ENCODE assay signal across 36 cellular contexts in the genomic region with DNA sequence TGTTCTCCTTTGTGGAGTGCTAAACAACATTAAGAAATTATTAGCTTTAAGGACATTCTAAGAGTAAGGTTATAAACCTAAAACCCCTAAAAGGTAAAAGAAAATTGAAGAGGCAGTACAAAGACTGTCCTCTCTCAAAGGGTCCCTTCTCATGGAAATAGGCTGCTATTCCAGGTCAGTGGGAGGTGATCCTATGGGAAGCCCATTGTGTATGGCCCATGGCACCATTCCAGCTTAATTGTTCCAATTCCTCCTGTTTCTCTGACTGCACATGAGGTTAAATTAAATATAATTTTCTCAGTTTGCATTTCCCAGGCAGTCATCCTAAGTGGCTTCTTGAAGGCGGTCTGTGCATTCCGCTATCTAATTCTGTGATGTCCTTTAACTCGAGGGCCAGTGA. TPM values are rescaled to one million over a fixed set of nuclear protein-coding genes. Genes with fewer than 3 reads are reported as not detected.
"Had no signal": no experiment of that assay in that cellular context is flagged by ENCODE, and none has a peak within 500 bp of the region (broad histone marks: within the 10 kb centered on the region; RNA-seq: fewer than 3 reads in every experiment).

No MANE protein-coding gene starts in this region.

- H3K27me3 ChIP-seq: ascending aorta, cardiac muscle cell had no signal

- H3K4me1 Mint-ChIP-seq: activated B cell treated with CpG ODN at 0.5 μM for 24 hours; activated CD4-positive, alpha-beta T cell treated with anti-CD3 and anti-CD28 coated beads, Interleukin-2, amount 10 ng/mL, durations not matched to agents 24 days and 14 days; activated naive CD4-positive, alpha-beta T cell treated with anti-CD3 and anti-CD28 coated beads, Interleukin-2, amount 10 ng/mL, durations not matched to agents 7 days and 5 days; activated naive CD4-positive, alpha-beta T cell treated with anti-CD3 and anti-CD28 coated beads, Interleukin-2, amount 50 U/mL, for 24 hours; activated naive CD8-positive, alpha-beta T cell treated with anti-CD3 and anti-CD28 coated beads, Interleukin-2, amount 10 ng/mL, durations not matched to agents 7 days and 5 days; activated naive CD8-positive, alpha-beta T cell treated with anti-CD3 and anti-CD28 coated beads, Interleukin-2, amount 50 U/mL, for 24 hours; brain; central memory CD8-positive, alpha-beta T cell; T-cell; T-helper 17 cell had no signal

- H3K36me3 Mint-ChIP-seq: activated CD4-positive, alpha-beta memory T cell treated with anti-CD3 and anti-CD28 coated beads for 36 hours; activated CD8-positive, alpha-beta memory T cell treated with anti-CD3 and anti-CD28 coated beads, Interleukin-2, amount 10 ng/mL, durations not matched to agents 7 days and 5 days; activated naive CD4-positive, alpha-beta T cell treated with anti-CD3 and anti-CD28 coated beads, Interleukin-2, amount 10 ng/mL, durations not matched to agents 7 days and 5 days; activated naive CD4-positive, alpha-beta T cell treated with anti-CD3 and anti-CD28 coated beads, Interleukin-2, amount 50 U/mL, for 24 hours; activated naive CD8-positive, alpha-beta T cell; activated naive CD8-positive, alpha-beta T cell treated with anti-CD3 and anti-CD28 coated beads, Interleukin-2, amount 10 ng/mL, durations not matched to agents 7 days and 5 days; brain; T-cell had no signal

- H3K4me1 ChIP-seq: ascending aorta had no signal

- DNase-seq: activated B cell treated with CpG ODN at 0.5 μM for 24 hours; activated CD4-positive, alpha-beta memory T cell treated with anti-CD3 and anti-CD28 coated beads for 36 hours; activated CD4-positive, alpha-beta T cell treated with anti-CD3 and anti-CD28 coated beads for 4 hours; activated CD4-positive, alpha-beta T cell treated with anti-CD3 and anti-CD28 coated beads, Interleukin-2, amount 10 ng/mL, durations not matched to agents 24 days and 14 days; activated CD4-positive, alpha-beta T cell treated with anti-CD3 and anti-CD28 coated beads, Interleukin-2, amount 50 U/mL, for 1 hour; activated CD4-positive, alpha-beta T cell treated with anti-CD3 and anti-CD28 coated beads, Interleukin-2, amount 50 U/mL, for 4 hours; activated CD4-positive, CD25-positive, alpha-beta regulatory T cell treated with anti-CD3 and anti-CD28 coated beads, Interleukin-2, amount 50 U/mL, for 72 hours; activated CD8-positive, alpha-beta memory T cell treated with anti-CD3 and anti-CD28 coated beads, Interleukin-2, amount 10 ng/mL, durations not matched to agents 7 days and 5 days; activated CD8-positive, alpha-beta memory T cell treated with anti-CD3 and anti-CD28 coated beads, Interleukin-2, amount 50 U/mL, for 48 hours; activated CD8-positive, alpha-beta T cell treated with anti-CD3 and anti-CD28 coated beads for 36 hours; activated effector memory CD4-positive, alpha-beta T cell treated with Interleukin-2 at 50 U/mL for 16 hours; activated gamma-delta T cell; activated naive CD4-positive, alpha-beta T cell treated with anti-CD3 and anti-CD28 coated beads, Interleukin-2, amount 10 ng/mL, durations not matched to agents 7 days and 5 days; activated naive CD4-positive, alpha-beta T cell treated with Interleukin-2 at 50 U/mL for 16 hours; activated naive CD8-positive, alpha-beta T cell treated with anti-CD3 and anti-CD28 coated beads, Interleukin-2, amount 10 ng/mL, durations not matched to agents 7 days and 5 days; activated naive CD8-positive, alpha-beta T cell treated with anti-CD3 and anti-CD28 coated beads, Interleukin-2, amount 50 U/mL, for 24 hours; activated T-cell treated with anti-CD3 and anti-CD28 coated beads, Interleukin-2, amount 50 U/mL, for 24 hours; activated T-cell treated with anti-CD3 and anti-CD28 coated beads, Interleukin-2, amount 50 U/mL, for 48 hours; amygdala; anterior cingulate cortex; caudate nucleus; cerebellar nuclear complex; T-cell; T-helper 17 cell; T-helper 9 cell; WERI-Rb-1 had no signal

- H3K27ac ChIP-seq: ascending aorta, cardiac muscle cell, WERI-Rb-1 had no signal

- H3K4me3 Mint-ChIP-seq: activated B cell treated with CpG ODN at 0.5 μM for 24 hours; activated CD4-positive, alpha-beta memory T cell treated with anti-CD3 and anti-CD28 coated beads for 36 hours; activated CD4-positive, alpha-beta T cell treated with anti-CD3 and anti-CD28 coated beads, Interleukin-2, amount 10 ng/mL, durations not matched to agents 24 days and 14 days; activated CD8-positive, alpha-beta memory T cell treated with anti-CD3 and anti-CD28 coated beads, Interleukin-2, amount 10 ng/mL, durations not matched to agents 7 days and 5 days; activated CD8-positive, alpha-beta T cell treated with anti-CD3 and anti-CD28 coated beads for 36 hours; activated naive CD4-positive, alpha-beta T cell treated with anti-CD3 and anti-CD28 coated beads, Interleukin-2, amount 10 ng/mL, durations not matched to agents 7 days and 5 days; activated naive CD4-positive, alpha-beta T cell treated with anti-CD3 and anti-CD28 coated beads, Interleukin-2, amount 50 U/mL, for 24 hours; activated naive CD8-positive, alpha-beta T cell; activated naive CD8-positive, alpha-beta T cell treated with anti-CD3 and anti-CD28 coated beads, Interleukin-2, amount 10 ng/mL, durations not matched to agents 7 days and 5 days; activated naive CD8-positive, alpha-beta T cell treated with anti-CD3 and anti-CD28 coated beads, Interleukin-2, amount 50 U/mL, for 24 hours; activated T-cell treated with anti-CD3 and anti-CD28 coated beads, Interleukin-2, amount 50 U/mL, for 24 hours; brain; central memory CD8-positive, alpha-beta T cell; T-cell; T-helper 17 cell had no signal

- FAIRE-seq: bronchial epithelial cell, TTC549 had no signal

- ATAC-seq: activated CD8-positive, alpha-beta memory T cell treated with anti-CD3 and anti-CD28 coated beads, Interleukin-2, amount 10 ng/mL, durations not matched to agents 7 days and 5 days; activated CD8-positive, alpha-beta T cell treated with anti-CD3 and anti-CD28 coated beads for 36 hours; activated naive CD8-positive, alpha-beta T cell treated with anti-CD3 and anti-CD28 coated beads, Interleukin-2, amount 50 U/mL, for 24 hours; T-cell; T-helper 17 cell had no signal

- H3K27ac Mint-ChIP-seq: activated B cell treated with CpG ODN at 0.5 μM for 24 hours; activated CD4-positive, alpha-beta memory T cell treated with anti-CD3 and anti-CD28 coated beads for 36 hours; activated CD4-positive, alpha-beta T cell treated with anti-CD3 and anti-CD28 coated beads, Interleukin-2, amount 10 ng/mL, durations not matched to agents 24 days and 14 days; activated CD8-positive, alpha-beta memory T cell treated with anti-CD3 and anti-CD28 coated beads, Interleukin-2, amount 10 ng/mL, durations not matched to agents 7 days and 5 days; activated CD8-positive, alpha-beta T cell treated with anti-CD3 and anti-CD28 coated beads for 36 hours; activated naive CD4-positive, alpha-beta T cell treated with anti-CD3 and anti-CD28 coated beads, Interleukin-2, amount 10 ng/mL, durations not matched to agents 7 days and 5 days; activated naive CD4-positive, alpha-beta T cell treated with anti-CD3 and anti-CD28 coated beads, Interleukin-2, amount 50 U/mL, for 24 hours; activated naive CD8-positive, alpha-beta T cell; activated naive CD8-positive, alpha-beta T cell treated with anti-CD3 and anti-CD28 coated beads, Interleukin-2, amount 10 ng/mL, durations not matched to agents 7 days and 5 days; activated naive CD8-positive, alpha-beta T cell treated with anti-CD3 and anti-CD28 coated beads, Interleukin-2, amount 50 U/mL, for 24 hours; activated T-cell treated with anti-CD3 and anti-CD28 coated beads, Interleukin-2, amount 50 U/mL, for 24 hours; activated T-helper 2 cell treated with anti-CD3 and anti-CD28 coated beads, Interferon-gamma antibody, Interleukin-2, Interleukin-4, amounts not matched to agents 10 μg/mL and 5 μg/mL and 100 μg/mL, durations not matched to agents 14 hours and 24 hours and 36 hours; brain; T-cell; T-helper 17 cell had no signal

- H3K4me3 ChIP-seq: ascending aorta, cardiac muscle cell had no signal

- H3K36me3 ChIP-seq: ascending aorta, cardiac muscle cell, WERI-Rb-1 had no signal

- H3K9me3 Mint-ChIP-seq: activated B cell treated with CpG ODN at 0.5 μM for 24 hours; activated CD4-positive, alpha-beta memory T cell treated with anti-CD3 and anti-CD28 coated beads for 36 hours; activated CD4-positive, alpha-beta T cell treated with anti-CD3 and anti-CD28 coated beads, Interleukin-2, amount 10 ng/mL, durations not matched to agents 24 days and 14 days; activated CD8-positive, alpha-beta T cell treated with anti-CD3 and anti-CD28 coated beads for 36 hours; activated naive CD4-positive, alpha-beta T cell treated with anti-CD3 and anti-CD28 coated beads, Interleukin-2, amount 10 ng/mL, durations not matched to agents 7 days and 5 days; activated naive CD4-positive, alpha-beta T cell treated with anti-CD3 and anti-CD28 coated beads, Interleukin-2, amount 50 U/mL, for 24 hours; activated naive CD8-positive, alpha-beta T cell treated with anti-CD3 and anti-CD28 coated beads, Interleukin-2, amount 10 ng/mL, durations not matched to agents 7 days and 5 days; activated naive CD8-positive, alpha-beta T cell treated with anti-CD3 and anti-CD28 coated beads, Interleukin-2, amount 50 U/mL, for 24 hours; activated T-cell treated with anti-CD3 and anti-CD28 coated beads, Interleukin-2, amount 50 U/mL, for 24 hours; activated T-helper 2 cell treated with anti-CD3 and anti-CD28 coated beads, Interferon-gamma antibody, Interleukin-2, Interleukin-4, amounts not matched to agents 10 μg/mL and 5 μg/mL and 100 μg/mL, durations not matched to agents 14 hours and 24 hours and 36 hours; central memory CD8-positive, alpha-beta T cell; T-cell had no signal

- H3K27me3 Mint-ChIP-seq: activated B cell treated with CpG ODN at 0.5 μM for 24 hours; activated CD4-positive, alpha-beta memory T cell treated with anti-CD3 and anti-CD28 coated beads for 36 hours; activated CD4-positive, alpha-beta T cell treated with anti-CD3 and anti-CD28 coated beads, Interleukin-2, amount 10 ng/mL, durations not matched to agents 24 days and 14 days; activated CD8-positive, alpha-beta memory T cell treated with anti-CD3 and anti-CD28 coated beads, Interleukin-2, amount 10 ng/mL, durations not matched to agents 7 days and 5 days; activated CD8-positive, alpha-beta T cell treated with anti-CD3 and anti-CD28 coated beads for 36 hours; activated naive CD4-positive, alpha-beta T cell treated with anti-CD3 and anti-CD28 coated beads, Interleukin-2, amount 10 ng/mL, durations not matched to agents 7 days and 5 days; activated naive CD4-positive, alpha-beta T cell treated with anti-CD3 and anti-CD28 coated beads, Interleukin-2, amount 50 U/mL, for 24 hours; activated naive CD8-positive, alpha-beta T cell; activated naive CD8-positive, alpha-beta T cell treated with anti-CD3 and anti-CD28 coated beads, Interleukin-2, amount 10 ng/mL, durations not matched to agents 7 days and 5 days; activated naive CD8-positive, alpha-beta T cell treated with anti-CD3 and anti-CD28 coated beads, Interleukin-2, amount 50 U/mL, for 24 hours; activated T-cell treated with anti-CD3 and anti-CD28 coated beads, Interleukin-2, amount 50 U/mL, for 24 hours; brain; central memory CD8-positive, alpha-beta T cell; T-cell; T-helper 17 cell had no signal

- H3K9me3 ChIP-seq: ascending aorta had no signal

RNA-seq across cellular contexts. Expression of a gene that starts 57.0 kb away (rescaled TPM):
- total RNA-seq: ascending aorta, chondrocyte had no signal
- polyA plus RNA-seq: cardiac muscle cell had no signal
